Comparison of ENCODE assay signal across 10 cellular contexts in genomic region chr21:43211085-43212071, GRCh38. TPM values are rescaled to one million over a fixed set of nuclear protein-coding genes. Genes with fewer than 3 reads are reported as not detected.
DNase-seq lines count a peak whose midpoint lies in the region; ATAC-seq, FAIRE-seq and TF ChIP-seq lines count a peak whose summit lies in the region.
"Had no signal": no experiment of that assay in that cellular context is flagged by ENCODE, and none has a peak within 500 bp of the region (broad histone marks: within the 10 kb centered on the region; RNA-seq: fewer than 3 reads in every experiment).

No MANE protein-coding gene starts in this region.

- H3K4me3 Mint-ChIP-seq in activated T-helper 1 cell treated with anti-CD3 and anti-CD28 coated beads, Interleukin-12 subunit alpha, Interleukin-12 subunit beta, Interleukin-2, Interleukin-4 antibody, amounts not matched to agents 30 ng/mL and 10 ng/mL and 1 ng/mL, durations not matched to agents 14 hours and 24 hours and 36 hours, result no peak overlapping the region
- H3K4me3 Mint-ChIP-seq: CD4-positive, alpha-beta T cell had no signal

- peaks cover 0 to 2% of the 10 kb centered on the region in 2 experiments; a peak in 1 of 4 replicates for H3K4me1 ChIP-seq in SK-N-SH (ENCODE audit: control insufficient read depth in 1 of 2, insufficient read depth in 2 of 2, low read depth in 1 of 2, low read length in 1 of 2)
- H3K4me1 ChIP-seq in kidney (ENCODE audit: control insufficient read depth in 1 of 2, insufficient read depth in 1 of 2, low read depth in 1 of 2, low read length in 2 of 2), result peaks cover 12 to 13% of the 10 kb centered on the region in 2 donors
- no peaks in the 10 kb centered on the region for H3K4me1 ChIP-seq in suprapubic skin

- H3K4me1 Mint-ChIP-seq in activated T-helper 1 cell treated with anti-CD3 and anti-CD28 coated beads, Interleukin-12 subunit alpha, Interleukin-12 subunit beta, Interleukin-2, Interleukin-4 antibody, amounts not matched to agents 30 ng/mL and 10 ng/mL and 1 ng/mL, durations not matched to agents 14 hours and 24 hours and 36 hours (ENCODE audit: low read depth), result no peaks in the 10 kb centered on the region

- peak overlapping the region; percentile 21 for H3K27ac Mint-ChIP-seq in activated T-helper 1 cell treated with anti-CD3 and anti-CD28 coated beads, Interleukin-12 subunit alpha, Interleukin-12 subunit beta, Interleukin-2, Interleukin-4 antibody, amounts not matched to agents 30 ng/mL and 10 ng/mL and 1 ng/mL, durations not matched to agents 14 hours and 24 hours and 36 hours
- H3K27ac Mint-ChIP-seq: CD4-positive, alpha-beta T cell had no signal

- H3K27me3 Mint-ChIP-seq in activated T-helper 1 cell treated with anti-CD3 and anti-CD28 coated beads, Interleukin-12 subunit alpha, Interleukin-12 subunit beta, Interleukin-2, Interleukin-4 antibody, amounts not matched to agents 30 ng/mL and 10 ng/mL and 1 ng/mL, durations not matched to agents 14 hours and 24 hours and 36 hours (ENCODE audit: insufficient read depth), result peaks cover 3% of the 10 kb centered on the region

- no peak for FAIRE-seq in kidney (lab: Jason Lieb, UNC)

- WGBS in SK-N-SH (ENCODE audit: low lambda C conversion rate), result 65% methylated on average over 20 of the region's 28 CpGs
- 55% methylated on average over 28 of the region's 28 CpGs for WGBS in suprapubic skin

- no peaks in the 10 kb centered on the region for H3F3A ChIP-seq in SK-N-SH (replicated peaks; ENCODE audit: insufficient read depth)

- CTCF ChIA-PET in SK-N-SH (lab: Yijun Ruan, JAX), result interaction anchor here (1.1 to 1.7 kb wide), 2 partner anchors 53 to 435 kb away, joined by 4 to 11 read pairs; no protein-coding TSS in a partner anchor

- H3K36me3 Mint-ChIP-seq in activated T-helper 1 cell treated with anti-CD3 and anti-CD28 coated beads, Interleukin-12 subunit alpha, Interleukin-12 subunit beta, Interleukin-2, Interleukin-4 antibody, amounts not matched to agents 30 ng/mL and 10 ng/mL and 1 ng/mL, durations not matched to agents 14 hours and 24 hours and 36 hours (ENCODE audit: low read depth), result no peaks in the 10 kb centered on the region

- TF ChIP-seq RAD21 in SK-N-SH (IDR thresholded peaks at IDR 0.05; ENCODE audit: low read length), result peak; percentile 29; the same call in 1 of the 2 replicates

- ATAC-seq in SK-N-SH treated with all-trans-retinoic acid at 6 μM for 48 hours (no peak; the same call in 2 of the 3 replicates), HG03095 (IDR thresholded peaks at IDR 0.05; ENCODE audit: unreplicated experiment) (no peak)
- ATAC-seq: activated CD4-positive, CD25-positive, alpha-beta regulatory T cell treated with anti-CD3 and anti-CD28 coated beads, Interleukin-2, amount 50 U/mL, for 24 hours had no signal

- H3K27ac ChIP-seq in SK-N-SH (ENCODE audit: low read depth in 2 of 2, low read length in 1 of 2) (no peak overlapping the region), kidney (ENCODE audit: low read depth in 2 of 2, low read length in 2 of 2) (peak overlapping the region; percentile 65 to 66), suprapubic skin (no peak overlapping the region)

- peak; percentile 67 for DNase-seq in SK-N-SH
- no peak for DNase-seq in activated T-helper 1 cell treated with anti-CD3 and anti-CD28 coated beads, Interleukin-12 subunit alpha, Interleukin-12 subunit beta, Interleukin-2, Interleukin-4 antibody, amounts not matched to agents 30 ng/mL and 10 ng/mL and 1 ng/mL, durations not matched to agents 14 hours and 24 hours and 36 hours (ENCODE audit: low spot score)
- DNase-seq in kidney, result peak; percentile 92
- DNase-seq in suprapubic skin (ENCODE audit: low spot score in 2 of 2), result peak; percentile 61 to 77
- DNase-seq in activated naive CD4-positive, alpha-beta T cell treated with anti-CD3 and anti-CD28 coated beads, Interleukin-2, amount 50 U/mL, for 16 hours, result no peak
- no peak for DNase-seq in NCI-H2196 treated with DMSO at 0.1 percent for 48 hours (lab: John Stamatoyannopoulos, UW; ENCODE audit: unreplicated experiment)
- DNase-seq: CD4-positive, alpha-beta T cell had no signal

- H3K36me3 ChIP-seq in SK-N-SH (replicated peaks in 1 of 2; ENCODE audit: control insufficient read depth in 1 of 2, insufficient read depth in 2 of 2, low read length in 1 of 2) (no peaks in the 10 kb centered on the region), kidney (ENCODE audit: control insufficient read depth in 1 of 2, insufficient read depth in 2 of 2, low read length in 2 of 2) (no peaks in the 10 kb centered on the region), suprapubic skin (no peaks in the 10 kb centered on the region)

- H3K79me2 ChIP-seq in SK-N-SH (ENCODE audit: insufficient read depth), result no peaks in the 10 kb centered on the region

- intact Hi-C loops in activated T-helper 1 cell treated with anti-CD3 and anti-CD28 coated beads, Interleukin-12 subunit alpha, Interleukin-12 subunit beta, Interleukin-2, Interleukin-4 antibody, amounts not matched to agents 30 ng/mL and 10 ng/mL and 1 ng/mL, durations not matched to agents 14 hours and 24 hours and 36 hours (cut with micrococcal nuclease), result no loop called here
- intact Hi-C loops in kidney (cut with DNase I), result no loop called here

- H4K20me1 ChIP-seq in SK-N-SH (ENCODE audit: insufficient read depth), result no peaks in the 10 kb centered on the region

- no peak overlapping the region for H3K4me3 ChIP-seq in SK-N-SH (ENCODE audit: low read depth in 2 of 2, low read length in 1 of 2)
- H3K4me3 ChIP-seq in kidney (ENCODE audit: low read length in 2 of 2), result no peak overlapping the region
- H3K4me3 ChIP-seq in suprapubic skin, result no peak overlapping the region

- TF ChIP-seq CTCF in SK-N-SH (IDR thresholded peaks at IDR 0.05), result peak; percentile 18; the same call in 1 of the 2 replicates
- TF ChIP-seq CTCF in kidney (IDR thresholded peaks at IDR 0.05; ENCODE audit: borderline replicate concordance, extremely low read depth, insufficient read depth), result peak; percentile 62
- TF ChIP-seq CTCF in suprapubic skin (IDR thresholded peaks at IDR 0.05), result peak in 1 of 2 donors; percentile 15

- H3K27me3 ChIP-seq in SK-N-SH (ENCODE audit: insufficient read depth), result no peaks in the 10 kb centered on the region; the same call in 1 of the 2 replicates
- peaks cover 13% of the 10 kb centered on the region for H3K27me3 ChIP-seq in suprapubic skin

- H3K9ac ChIP-seq in SK-N-SH, result no peak overlapping the region
- H3K9ac ChIP-seq in kidney (ENCODE audit: low read length in 2 of 2), result peak overlapping the region in 1 of 2 donors; percentile 65

- H3K9me3 ChIP-seq in SK-N-SH (no peaks in the 10 kb centered on the region), kidney (ENCODE audit: control insufficient read depth in 1 of 2, low read length in 2 of 2) (no peaks in the 10 kb centered on the region), suprapubic skin (no peaks in the 10 kb centered on the region)

- no peak for TF ChIP-seq EP300 in SK-N-SH (IDR thresholded peaks at IDR 0.05; ENCODE audit: borderline replicate concordance in 1 of 2, low read depth in 1 of 2, low read length in 1 of 2)
- no peak for TF ChIP-seq EP300 in suprapubic skin (IDR thresholded peaks at IDR 0.05)

- no peak for TF ChIP-seq POLR2A in suprapubic skin (IDR thresholded peaks at IDR 0.05)

- no peak overlapping the region for H2AFZ ChIP-seq in SK-N-SH (ENCODE audit: low read depth)

- H3K9me2 ChIP-seq in SK-N-SH, result no peaks in the 10 kb centered on the region

- H3K4me2 ChIP-seq in SK-N-SH, result no peak overlapping the region

- no peaks in the 10 kb centered on the region for H3K9me3 Mint-ChIP-seq in activated T-helper 1 cell treated with anti-CD3 and anti-CD28 coated beads, Interleukin-12 subunit alpha, Interleukin-12 subunit beta, Interleukin-2, Interleukin-4 antibody, amounts not matched to agents 30 ng/mL and 10 ng/mL and 1 ng/mL, durations not matched to agents 14 hours and 24 hours and 36 hours
- H3K9me3 Mint-ChIP-seq: CD4-positive, alpha-beta T cell had no signal

- POLR2A ChIA-PET in SK-N-SH (lab: Yijun Ruan, JAX), result interaction anchor here (0.6 kb wide), 1 partner anchor 52 kb away, joined by 3 read pairs; no protein-coding TSS in a partner anchor

TF ChIP-seq in SK-N-SH, 30 proteins besides CTCF, POLR2A, EP300 and RAD21 (continues in another document):
- no peak for TF ChIP-seq GATA2 (CRISPR knock-in tag; IDR thresholded peaks at IDR 0.05)
- no peak for TF ChIP-seq USF2 (IDR thresholded peaks at IDR 0.05; ENCODE audit: borderline replicate concordance, low read depth, low read length)

TF ChIP-seq in SK-N-SH treated with all-trans-retinoic acid at 6 μM for 48 hours, 23 proteins besides CTCF, POLR2A, EP300 and RAD21 (continues in another document):
- no peak for TF ChIP-seq ESRRG (CRISPR knock-in tag; IDR thresholded peaks at IDR 0.05)
- no peak for TF ChIP-seq TOX (CRISPR knock-in tag; IDR thresholded peaks at IDR 0.05; ENCODE audit: borderline replicate concordance)
- no peak for TF ChIP-seq ZNF565 (CRISPR knock-in tag; conservative IDR thresholded peaks at IDR 0.05; ENCODE audit: low read depth)
- TF ChIP-seq RARB (CRISPR knock-in tag; IDR thresholded peaks at IDR 0.05), result no peak
- TF ChIP-seq PPARA (CRISPR knock-in tag; IDR thresholded peaks at IDR 0.05; ENCODE audit: borderline replicate concordance), result no peak
- no peak for TF ChIP-seq CSRNP3 (CRISPR knock-in tag; IDR thresholded peaks at IDR 0.05)
- no peak for TF ChIP-seq ISL1 (CRISPR knock-in tag; IDR thresholded peaks at IDR 0.05)

RNA-seq across cellular contexts. Expression of gene CRYAA, which starts 42.6 kb away (rescaled TPM):
- polyA plus RNA-seq in SK-N-SH (2012; rRNA removed) (not detected in 2 replicates), kidney (ENCODE audit: insufficient read depth, low read depth, low replicate concordance) (28.6 TPM)
- not detected in 2 replicates for polyA plus RNA-seq in SK-N-SH (2012; cell fraction: cytosol; rRNA removed)
- not detected in 2 replicates for polyA plus RNA-seq in SK-N-SH (2012; cell fraction: nucleus; rRNA removed)
- total RNA-seq in activated T-helper 1 cell treated with anti-CD3 and anti-CD28 coated beads, Interleukin-12 subunit alpha, Interleukin-12 subunit beta, Interleukin-2, Interleukin-4 antibody, amounts not matched to agents 30 ng/mL and 10 ng/mL and 1 ng/mL, durations not matched to agents 14 hours and 24 hours and 36 hours, result not detected in 2 replicates
- total RNA-seq in kidney (not detected), suprapubic skin (not detected)
- total RNA-seq: CD4-positive, alpha-beta T cell had no signal

Comparison
In these comparisons a context has a peak if more than half of its experiments do, and no peak if none do; other contexts are left out.
1. DNase-seq: peak in SK-N-SH (single experiment), kidney (single experiment) and suprapubic skin (2 of 2); none in activated T-helper 1 cell treated with anti-CD3 and anti-CD28 coated beads, Interleukin-12 subunit alpha, Interleukin-12 subunit beta, Interleukin-2, Interleukin-4 antibody, amounts not matched to agents 30 ng/mL and 10 ng/mL and 1 ng/mL, durations not matched to agents 14 hours and 24 hours and 36 hours (single experiment), activated naive CD4-positive, alpha-beta T cell treated with anti-CD3 and anti-CD28 coated beads, Interleukin-2, amount 50 U/mL, for 16 hours (single experiment) and NCI-H2196 treated with DMSO at 0.1 percent for 48 hours (single experiment).
2. H3K27ac ChIP-seq: peak in kidney (2 of 2); none in SK-N-SH (0 of 2) and suprapubic skin (single experiment).